In genomic region chr1:54764132-54764921, GRCh38 we compare ENCODE assay signal across 8 cellular contexts. TPM values are rescaled to one million over a fixed set of nuclear protein-coding genes. Genes with fewer than 3 reads are reported as not detected.
A peak's percentile ranks its signal among the peaks of the same experiment; 100 is the strongest.
DNase-seq lines count a peak whose midpoint lies in the region; ATAC-seq and TF ChIP-seq lines count a peak whose summit lies in the region.

PARS2 (minus strand) TSS chr1:54764523; CDS start chr1:54759161, 5,362 bp downstream.

- peak within 1 kb of the TSS; percentile 29 to 72 for H3K27ac ChIP-seq in ascending aorta
- H3K27ac ChIP-seq in right cardiac atrium (ENCODE audit: low read length), result peak within 1 kb of the TSS; percentile 49
- peak within 1 kb of the TSS; percentile 82 for H3K27ac ChIP-seq in psoas muscle
- peak within 1 kb of the TSS; percentile 61 to 62 for H3K27ac ChIP-seq in uterus

- H3K4me1 ChIP-seq in ascending aorta (peaks cover 4 to 5% of the 10 kb centered on the region in 2 donors), right cardiac atrium (ENCODE audit: control insufficient read depth, insufficient read depth, low read length) (no peaks in the 10 kb centered on the region), psoas muscle (peaks cover 6% of the 10 kb centered on the region), uterus (no peaks in the 10 kb centered on the region)

- TF ChIP-seq POLR2A in uterus (IDR thresholded peaks at IDR 0.05), result peak; percentile 65 to 82

- H3K9me3 ChIP-seq in ascending aorta (no peaks in the 10 kb centered on the region), right cardiac atrium (ENCODE audit: control insufficient read depth, low read length) (no peaks in the 10 kb centered on the region), psoas muscle (no peaks in the 10 kb centered on the region), uterus (no peaks in the 10 kb centered on the region)

- H3K4me3 ChIP-seq in ascending aorta, result peak within 1 kb of the TSS; percentile 70 to 86
- peak within 1 kb of the TSS; percentile 58 for H3K4me3 ChIP-seq in right cardiac atrium (ENCODE audit: low read length)
- H3K4me3 ChIP-seq in psoas muscle, result peak within 1 kb of the TSS; percentile 91
- H3K4me3 ChIP-seq in uterus, result peak within 1 kb of the TSS; percentile 59 to 69

- H3K36me3 ChIP-seq in ascending aorta, result no peaks in the 10 kb centered on the region
- no peaks in the 10 kb centered on the region for H3K36me3 ChIP-seq in psoas muscle (ENCODE audit: insufficient read depth in 1 of 2, low read depth in 1 of 2)
- H3K36me3 ChIP-seq in uterus, result no peaks in the 10 kb centered on the region

- intact Hi-C loops in ascending aorta (cut with DNase I), result loop anchor here (1.0 to 10.0 kb wide), 8 partner anchors 50 to 1540 kb away; partner anchors contain the start of genes CZIB, IFT25, LRRC42 and NDC1
- intact Hi-C loops in right cardiac atrium (cut with DNase I), result no loop called here
- intact Hi-C loops in psoas muscle (cut with DNase I), result loop anchor here (5.0 kb wide), 1 partner anchor 47 kb away; the partner anchor contains the start of gene TTC4 (in 2 of the 2)
- intact Hi-C loops in uterus (cut with DNase I; ENCODE audit: low total_unique reads), result no loop called here

- WGBS in right cardiac atrium, result under 1% methylated on average over 57 of the region's 57 CpGs
- WGBS in psoas muscle, 3 donors, result 0 to 1% (median 0%) methylated on average over 53 to 57 of the region's 57 CpGs

- ATAC-seq in GM18502 (IDR thresholded peaks at IDR 0.05; ENCODE audit: poor library complexity, unreplicated experiment) (peak; percentile 97), HG02943 (IDR thresholded peaks at IDR 0.05; ENCODE audit: low read depth, unreplicated experiment) (peak; percentile 95), right cardiac atrium (peak; percentile 98), psoas muscle (peak; percentile 98 to 100 (median 98))

- TF ChIP-seq CTCF in ascending aorta (IDR thresholded peaks at IDR 0.05) (no peak), psoas muscle (IDR thresholded peaks at IDR 0.05) (no peak), uterus (IDR thresholded peaks at IDR 0.05) (peak in 1 of 4 experiments; percentile 4)

- DNase-seq in NCI-H187 (lab: John Stamatoyannopoulos, UW) (peak; percentile 86 to 100), T-helper 2 cell (peak; percentile 91 to 99 (median 94)), ascending aorta (ENCODE audit: low spot score in 2 of 2) (peak; percentile 92 to 98), right cardiac atrium (peak; percentile 97 to 99 (median 98)), psoas muscle (peak; percentile 96 to 98), uterus (peak; percentile 96 to 97)

- H3K27me3 ChIP-seq in ascending aorta (no peaks in the 10 kb centered on the region), right cardiac atrium (ENCODE audit: control insufficient read depth, insufficient read depth) (no peaks in the 10 kb centered on the region), psoas muscle (ENCODE audit: insufficient read depth in 3 of 3, low read length in 2 of 3) (no peaks in the 10 kb centered on the region), uterus (no peaks in the 10 kb centered on the region)

RNA-seq across cellular contexts. Expression of gene PARS2, which starts in this region (rescaled TPM):
- total RNA-seq in ascending aorta (0.43 TPM), right cardiac atrium (1 to 10 TPM; 2.9 to 3.7 (median 3.3) TPM), psoas muscle (1 to 10 TPM; 2.4 to 3.7 (median 3.4) TPM), uterus (10 to 100 TPM in 1 of 4 donors, 1 to 10 TPM in 3; 3.5 to 17.7 (median 7.2) TPM)
- polyA plus RNA-seq in right cardiac atrium (2.0 TPM), psoas muscle (1 to 10 TPM; 3.3 to 5.6 (median 5.3) TPM)

Comparison
In these comparisons a context has a peak if more than half of its experiments do, and no peak if none do; other contexts are left out.
1. Peak in every context shown above with its lines: DNase-seq, ATAC-seq, H3K4me3 ChIP-seq and H3K27ac ChIP-seq.
2. Peak in DNase-seq, H3K4me3 ChIP-seq and H3K27ac ChIP-seq in ascending aorta; RNA of the gene not detected or under 1 TPM.
3. intact Hi-C loops: an anchor here in ascending aorta (1.0 to 10.0 kb wide) and psoas muscle (5.0 kb wide); none called in right cardiac atrium and uterus.